In genomic region chr20:63612276-63612931, GRCh38 we compare ENCODE assay signal across 18 cellular contexts. TPM values are rescaled to one million over a fixed set of nuclear protein-coding genes. Genes with fewer than 3 reads are reported as not detected.
A peak's percentile ranks its signal among the peaks of the same experiment; 100 is the strongest.
DNase-seq lines count a peak whose midpoint lies in the region; TF ChIP-seq lines count a peak whose summit lies in the region.
"Had no signal": no experiment of that assay in that cellular context is flagged by ENCODE, and none has a peak within 500 bp of the region (broad histone marks: within the 10 kb centered on the region; RNA-seq: fewer than 3 reads in every experiment).

No MANE protein-coding gene starts in this region.

- H3K36me3 Mint-ChIP-seq in endothelial cell (ENCODE audit: low read depth, unreplicated experiment) = peaks cover 31% of the 10 kb centered on the region

- H3K9me3 Mint-ChIP-seq in endothelial cell (ENCODE audit: unreplicated experiment) = no peaks in the 10 kb centered on the region
- H3K9me3 Mint-ChIP-seq: activated CD4-positive, alpha-beta memory T cell treated with anti-CD3 and anti-CD28 coated beads, Interleukin-2, amount 10 ng/mL, durations not matched to agents 7 days and 5 days; HFFc6 had no signal

- TF ChIP-seq EP300 in tibial nerve (IDR thresholded peaks at IDR 0.05) = no peak

- H3K4me1 Mint-ChIP-seq in endothelial cell (ENCODE audit: unreplicated experiment) = no peaks in the 10 kb centered on the region

- no peak overlapping the region for H3K4me3 Mint-ChIP-seq in endothelial cell (ENCODE audit: unreplicated experiment)
- H3K4me3 Mint-ChIP-seq: activated CD4-positive, alpha-beta memory T cell treated with anti-CD3 and anti-CD28 coated beads, Interleukin-2, amount 10 ng/mL, durations not matched to agents 7 days and 5 days; HFFc6 had no signal

- no peaks in the 10 kb centered on the region for H3K9me3 ChIP-seq in tibial nerve
- H3K9me3 ChIP-seq: colonic mucosa, prostate gland had no signal

- H3K27me3 Mint-ChIP-seq in endothelial cell (ENCODE audit: unreplicated experiment) = peaks cover 6% of the 10 kb centered on the region
- H3K27me3 Mint-ChIP-seq: activated CD4-positive, alpha-beta memory T cell treated with anti-CD3 and anti-CD28 coated beads, Interleukin-2, amount 10 ng/mL, durations not matched to agents 7 days and 5 days had no signal

- WGBS in tibial nerve, 2 donors = 75 to 80% methylated on average over 18 to 20 of the region's 20 CpGs

- no peak overlapping the region for H3K4me3 ChIP-seq in tibial nerve
- H3K4me3 ChIP-seq: colonic mucosa, K562, prostate gland had no signal

- H3K27ac Mint-ChIP-seq in endothelial cell (ENCODE audit: unreplicated experiment) = no peak overlapping the region
- H3K27ac Mint-ChIP-seq: activated CD4-positive, alpha-beta memory T cell treated with anti-CD3 and anti-CD28 coated beads, Interleukin-2, amount 10 ng/mL, durations not matched to agents 7 days and 5 days; HFFc6 had no signal

- H3K27ac ChIP-seq in tibial nerve = no peak overlapping the region
- H3K27ac ChIP-seq: colonic mucosa, epithelial cell of prostate, prostate gland had no signal

- TF ChIP-seq POLR2A in tibial nerve (IDR thresholded peaks at IDR 0.05) = no peak

- no peak for TF ChIP-seq CTCF in tibial nerve (IDR thresholded peaks at IDR 0.05)
- TF ChIP-seq CTCF in endothelial cell (IDR thresholded peaks at IDR 0.05; ENCODE audit: unreplicated experiment) = no peak

- H3K36me3 ChIP-seq in tibial nerve = peaks cover 0 to 42% (median 5%) of the 10 kb centered on the region in 3 donors
- H3K36me3 ChIP-seq: colonic mucosa had no signal

- H3K4me1 ChIP-seq in tibial nerve = no peaks in the 10 kb centered on the region
- H3K4me1 ChIP-seq: colonic mucosa, prostate gland had no signal

- H3K27me3 ChIP-seq in tibial nerve = no peaks in the 10 kb centered on the region
- H3K27me3 ChIP-seq: colonic mucosa had no signal

- peak; percentile 85 for DNase-seq in CD1c-positive myeloid dendritic cell (ENCODE audit: extremely low spot score)
- peak; percentile 96 for DNase-seq in NOMO-1 treated with DMSO at 0.1 percent for 48 hours (lab: John Stamatoyannopoulos, UW; ENCODE audit: unreplicated experiment)
- peak; percentile 29 for DNase-seq in astrocyte of the hippocampus (ENCODE audit: low read depth, low spot score)
- DNase-seq in myocyte (ENCODE audit: low read depth) = peak; percentile 33
- no peak for DNase-seq in GM19238 (ENCODE audit: insufficient read length, low spot score)
- DNase-seq in tibial nerve (ENCODE audit: low spot score in 2 of 2) = no peak
- no peak for DNase-seq in NCI-H1092 treated with DMSO at 0.1 percent for 48 hours (lab: John Stamatoyannopoulos, UW)
- DNase-seq in endothelial cell (ENCODE audit: low spot score) = no peak
- DNase-seq: activated CD4-positive, alpha-beta memory T cell treated with anti-CD3 and anti-CD28 coated beads, Interleukin-2, amount 10 ng/mL, durations not matched to agents 7 days and 5 days; amniotic stem cell; colonic mucosa; HFFc6; NCI-H1694 treated with DMSO at 0.1 percent for 48 hours; NCI-H524; PC-3 had no signal

RNA-seq across cellular contexts. Expression of gene GMEB2, which starts 14.5 kb away (rescaled TPM):
- total RNA-seq in myocyte (12.4 and 14.3 TPM in 2 replicates), tibial nerve (10 to 100 TPM; 12.5 to 14.7 (median 13.7) TPM), endothelial cell (ENCODE audit: unreplicated experiment) (11.2 TPM)
- 9.2 TPM for polyA plus RNA-seq in myocyte (2012)

RNA-seq across cellular contexts. Expression of gene HELZ2, which starts 38.4 kb away (rescaled TPM):
- 15.5 and 17.9 TPM in 2 replicates for total RNA-seq in myocyte
- 7.5 TPM for polyA plus RNA-seq in myocyte (2012)
- total RNA-seq in tibial nerve = 10 to 100 TPM; 16.3 to 33.7 (median 24.7) TPM
- total RNA-seq in endothelial cell (ENCODE audit: unreplicated experiment) = 15.3 TPM

RNA-seq across cellular contexts. Expression of gene STMN3, which starts 40.8 kb away (rescaled TPM):
- total RNA-seq in myocyte (13.8 and 14.7 TPM in 2 replicates), tibial nerve (10 to 100 TPM; 12.3 to 26.4 (median 15.5) TPM), endothelial cell (ENCODE audit: unreplicated experiment) (12.8 TPM)
- polyA plus RNA-seq in myocyte (2012) = 6.9 TPM

RNA-seq across cellular contexts. Expression of gene RTEL1, which starts 45.7 kb away (rescaled TPM):
- total RNA-seq in myocyte = 12.2 and 16.6 TPM in 2 replicates
- polyA plus RNA-seq in myocyte (2012) = 14.2 TPM
- 10 to 100 TPM; 28.2 to 62.4 (median 46.7) TPM for total RNA-seq in tibial nerve
- total RNA-seq in endothelial cell (ENCODE audit: unreplicated experiment) = 20.2 TPM

RNA-seq across cellular contexts. Expression of gene FNDC11, which starts 58.4 kb away (rescaled TPM):
- total RNA-seq in myocyte (0.75 TPM in 1 of 2 replicates, not detected in the other), tibial nerve (1 to 10 TPM in 1 of 4 donors, under 1 TPM in 2, not detected in 1; 0.21 to 1.4 (median 0.30) TPM), endothelial cell (ENCODE audit: unreplicated experiment) (1.3 TPM)
- polyA plus RNA-seq in myocyte (2012) = 0.18 TPM
- total RNA-seq: HFFc6 had no signal

Comparison
In these comparisons a context has a peak if more than half of its experiments do, and no peak if none do; other contexts are left out.
1. DNase-seq: peak in CD1c-positive myeloid dendritic cell (single experiment), NOMO-1 treated with DMSO at 0.1 percent for 48 hours (single experiment), astrocyte of the hippocampus (single experiment) and myocyte (single experiment); none in GM19238 (single experiment), tibial nerve (0 of 2), NCI-H1092 treated with DMSO at 0.1 percent for 48 hours (single experiment) and endothelial cell (single experiment).